10 cellular contexts compared by ENCODE assay signal in genomic region chr6:25034477-25034876, GRCh38.
DNase-seq lines count a peak whose midpoint lies in the region; ATAC-seq, FAIRE-seq and TF ChIP-seq lines count a peak whose summit lies in the region.
"Had no signal": no experiment of that assay in that cellular context is flagged by ENCODE, and none has a peak within 500 bp of the region (broad histone marks: within the 10 kb centered on the region; RNA-seq: fewer than 3 reads in every experiment).

No MANE protein-coding gene starts in this region.

- no TSS peak for BruUV-seq in A673 (replicated peaks; lab: Mats Ljungman, UMichigan)

- no peak overlapping the region for H2BK15ac ChIP-seq in mesenchymal stem cell (ENCODE audit: low read depth, poor library complexity, severe bottlenecking)

- no peak overlapping the region for H3K4ac ChIP-seq in mesenchymal stem cell (ENCODE audit: low read depth in 1 of 2, low read length in 2 of 2)

- no peaks in the 10 kb centered on the region for H3K9me3 ChIP-seq in A673 (ENCODE audit: low read depth, low read length, poor library complexity, severe bottlenecking)
- no peaks in the 10 kb centered on the region for H3K9me3 ChIP-seq in mesenchymal stem cell (ENCODE audit: control insufficient read depth, low read length)

- H3K4me1 Mint-ChIP-seq in activated CD8-positive, alpha-beta T cell treated with anti-CD3 and anti-CD28 coated beads for 36 hours (ENCODE audit: low read depth) = peaks cover 48% of the 10 kb centered on the region

- H2AK5ac ChIP-seq in mesenchymal stem cell (ENCODE audit: low read length, severe bottlenecking) = no peak overlapping the region

- no peaks in the 10 kb centered on the region for H3K79me1 ChIP-seq in mesenchymal stem cell (replicated peaks; ENCODE audit: low read length, poor library complexity, severe bottlenecking)

- H3K4me3 ChIP-seq in A673 (ENCODE audit: low read depth, low read length, poor library complexity, severe bottlenecking) = peak overlapping the region; percentile 3
- H3K4me3 ChIP-seq in mesenchymal stem cell (ENCODE audit: insufficient read depth in 1 of 2, low read depth in 1 of 2, low read length in 2 of 2) = peak overlapping the region in 1 of 2 experiments; percentile 57
- H3K4me3 ChIP-seq in lower leg skin (ENCODE audit: low read depth, poor library complexity, severe bottlenecking) = no peak overlapping the region
- peak overlapping the region in 1 of 2 donors; percentile 14 for H3K4me3 ChIP-seq in foreskin fibroblast (ENCODE audit: low read depth in 1 of 2, low read length in 2 of 2)

- H3K18ac ChIP-seq in mesenchymal stem cell (ENCODE audit: low read depth in 1 of 2, low read length in 2 of 2) = no peak overlapping the region

- no peak overlapping the region for H2BK12ac ChIP-seq in mesenchymal stem cell (ENCODE audit: low read length in 2 of 2)

- H3K23ac ChIP-seq in mesenchymal stem cell (ENCODE audit: low read length in 2 of 2) = no peak overlapping the region

- peaks cover 3% of the 10 kb centered on the region for H3K9me3 Mint-ChIP-seq in activated CD8-positive, alpha-beta T cell treated with anti-CD3 and anti-CD28 coated beads for 36 hours

- intact Hi-C loops in A673 (cut with micrococcal nuclease; ENCODE audit: unreplicated experiment) = no loop called here
- intact Hi-C loops in activated CD8-positive, alpha-beta T cell treated with anti-CD3 and anti-CD28 coated beads for 36 hours (cut with micrococcal nuclease) = no loop called here
- intact Hi-C loops in lower leg skin (cut with DNase I; ENCODE audit: low total_unique reads) = no loop called here
- intact Hi-C loops in posterior vena cava (cut with DNase I) = no loop called here

- CTCF ChIA-PET in A673 (lab: Charles Lee) = no interaction called here
- CTCF ChIA-PET in activated CD8-positive, alpha-beta T cell treated with anti-CD3 and anti-CD28 coated beads for 36 hours (lab: Charles Lee) = interaction anchor here (0.9 to 11.9 kb wide), 9 partner anchors 8 to 82 kb away, joined by 3 to 122 read pairs (median 4); no protein-coding TSS in a partner anchor

- H3K27me3 ChIP-seq in A673 (replicated peaks; ENCODE audit: insufficient read depth, low read depth, low read length, poor library complexity) (no peaks in the 10 kb centered on the region), mesenchymal stem cell (ENCODE audit: control insufficient read depth in 1 of 2, insufficient read depth in 1 of 2, low read length in 2 of 2) (no peaks in the 10 kb centered on the region)

- TF ChIP-seq POLR2A in lower leg skin (IDR thresholded peaks at IDR 0.05) = no peak

- 100% methylated on average over 2 of the region's 3 CpGs for WGBS in mesenchymal stem cell
- WGBS in lower leg skin, 2 donors = 46 to 56% methylated on average over 3 of the region's 3 CpGs

- H3K4me2 ChIP-seq in mesenchymal stem cell (ENCODE audit: low read length, poor library complexity, severe bottlenecking) = no peak overlapping the region

- H4K91ac ChIP-seq in mesenchymal stem cell (ENCODE audit: low read length) = no peak overlapping the region

- H2BK5ac ChIP-seq in mesenchymal stem cell (ENCODE audit: low read depth, low read length, poor library complexity, severe bottlenecking) = no peak overlapping the region

- H3K27ac ChIP-seq in A673 (ENCODE audit: low read depth, low read length, poor library complexity, severe bottlenecking) (no peak overlapping the region), mesenchymal stem cell (ENCODE audit: low read length, poor library complexity, severe bottlenecking) (no peak overlapping the region)

- H3K36me3 ChIP-seq in A673 (ENCODE audit: insufficient read depth, low read length, poor library complexity, severe bottlenecking) = no peaks in the 10 kb centered on the region
- no peaks in the 10 kb centered on the region for H3K36me3 ChIP-seq in mesenchymal stem cell (ENCODE audit: control insufficient read depth in 1 of 2, insufficient read depth in 2 of 2, low read depth in 1 of 2, low read length in 2 of 2)

- ATAC-seq in activated CD8-positive, alpha-beta T cell treated with anti-CD3 and anti-CD28 coated beads for 36 hours = no peak

- TF ChIP-seq CTCF in A673 (conservative IDR thresholded peaks at IDR 0.05; ENCODE audit: low read depth, low read length) (no peak), lower leg skin (IDR thresholded peaks at IDR 0.05) (no peak), foreskin fibroblast (IDR thresholded peaks at IDR 0.05; ENCODE audit: low read depth, low read length) (no peak)
- no peak for TF ChIP-seq CTCF in activated CD8-positive, alpha-beta T cell treated with anti-CD3 and anti-CD28 coated beads for 36 hours (IDR thresholded peaks at IDR 0.05)

- peak overlapping the region; percentile 77 for H3K4me3 Mint-ChIP-seq in activated CD8-positive, alpha-beta T cell treated with anti-CD3 and anti-CD28 coated beads for 36 hours

- H3K4me1 ChIP-seq in A673 (ENCODE audit: insufficient read depth, low read length, poor library complexity, severe bottlenecking) (peaks cover 23% of the 10 kb centered on the region), mesenchymal stem cell (ENCODE audit: control insufficient read depth, insufficient read depth, low read depth, low read length) (peaks cover 9% of the 10 kb centered on the region)

- FAIRE-seq in GM19239 (lab: Jason Lieb, UNC) = peak; percentile 89

- H2BK120ac ChIP-seq in mesenchymal stem cell (ENCODE audit: low read depth, low read length) = no peak overlapping the region

- H2AFZ ChIP-seq in mesenchymal stem cell (ENCODE audit: low read depth, low read length) = no peak overlapping the region

- peaks cover 7% of the 10 kb centered on the region for H3K36me3 Mint-ChIP-seq in activated CD8-positive, alpha-beta T cell treated with anti-CD3 and anti-CD28 coated beads for 36 hours (ENCODE audit: low read depth)

- peak overlapping the region; percentile 84 for H3K27ac Mint-ChIP-seq in activated CD8-positive, alpha-beta T cell treated with anti-CD3 and anti-CD28 coated beads for 36 hours

- no peak overlapping the region for H4K8ac ChIP-seq in mesenchymal stem cell (ENCODE audit: low read length)

- DNase-seq in A673 (ENCODE audit: low spot score) = no peak
- no peak for DNase-seq in GM19239 (ENCODE audit: insufficient read length, low spot score)
- no peak for DNase-seq in activated CD8-positive, alpha-beta T cell treated with anti-CD3 and anti-CD28 coated beads for 36 hours
- DNase-seq in mesenchymal stem cell = no peak
- DNase-seq in lower leg skin (ENCODE audit: low spot score in 2 of 2) = no peak
- DNase-seq in SW 1271 (lab: John Stamatoyannopoulos, UW) = no peak
- DNase-seq in foreskin fibroblast = no peak
- DNase-seq in posterior vena cava (ENCODE audit: low spot score) = no peak
- DNase-seq: DMS 273 treated with DMSO at 0.1 percent for 48 hours, SHP77 had no signal

- H3K9ac ChIP-seq in mesenchymal stem cell (ENCODE audit: low read length) = peak overlapping the region; percentile 41

- H3K14ac ChIP-seq in mesenchymal stem cell (ENCODE audit: low read length in 2 of 2) = no peak overlapping the region

- H3K27me3 Mint-ChIP-seq in activated CD8-positive, alpha-beta T cell treated with anti-CD3 and anti-CD28 coated beads for 36 hours = no peaks in the 10 kb centered on the region

- POLR2A ChIA-PET in A673 (lab: Charles Lee; ENCODE audit: low non-redundant PET) = no interaction called here
- POLR2A ChIA-PET in activated CD8-positive, alpha-beta T cell treated with anti-CD3 and anti-CD28 coated beads for 36 hours (lab: Charles Lee) = interaction anchor here (1.7 to 4.4 kb wide), 3 partner anchors 8 to 56 kb away, joined by 3 to 32 read pairs (median 8); no protein-coding TSS in a partner anchor
